21 cellular contexts compared by ENCODE assay signal in genomic region chr2:73133566-73134227, GRCh38. TPM values are rescaled to one million over a fixed set of nuclear protein-coding genes. Genes with fewer than 3 reads are reported as not detected.
DNase-seq lines count a peak whose midpoint lies in the region; ATAC-seq, FAIRE-seq and TF ChIP-seq lines count a peak whose summit lies in the region.
"Had no signal": no experiment of that assay in that cellular context is flagged by ENCODE, and none has a peak within 500 bp of the region (broad histone marks: within the 10 kb centered on the region; RNA-seq: fewer than 3 reads in every experiment).

No MANE protein-coding gene starts in this region.

- peaks cover 19% of the 10 kb centered on the region for H3K27me3 Mint-ChIP-seq in nephron (ENCODE audit: low read depth)

- H2BK12ac ChIP-seq in H1 (ENCODE audit: low read depth, low read length) = no peak overlapping the region

- H3K79me1 ChIP-seq in H1 (ENCODE audit: low read depth, low read length) = no peaks in the 10 kb centered on the region

- H3K36me3 ChIP-seq in H1 (ENCODE audit: control insufficient read depth in 2 of 4, insufficient read depth in 4 of 4, low read length in 3 of 4) (no peaks in the 10 kb centered on the region), upper lobe of left lung (no peaks in the 10 kb centered on the region)
- H3K36me3 ChIP-seq: HAP-1, SJSA1 had no signal

- POLR2A ChIA-PET in H1 (lab: Charles Lee; ENCODE audit: partially characterized antibody) = interaction anchor here (1.7 kb wide), 1 partner anchor 9 kb away, joined by 5 read pairs; no protein-coding TSS in a partner anchor

- no peak overlapping the region for H2AK5ac ChIP-seq in H1 (ENCODE audit: low read depth, low read length)

- H3K27me3 ChIP-seq in H1 (replicated peaks in 1 of 4; ENCODE audit: control insufficient read depth in 3 of 4, extremely low read depth in 1 of 4, insufficient read depth in 3 of 4, low read length in 3 of 4) (no peaks in the 10 kb centered on the region), upper lobe of left lung (no peaks in the 10 kb centered on the region)

- H3K4me1 Mint-ChIP-seq in nephron = peaks cover 5% of the 10 kb centered on the region
- H3K4me1 Mint-ChIP-seq: CD8-positive, alpha-beta memory T cell had no signal

- H3K27ac Mint-ChIP-seq in nephron = peak overlapping the region; percentile 53 to 59 (median 59)

- no peak overlapping the region for H2AFZ ChIP-seq in H1 (ENCODE audit: low read length)

- no peak overlapping the region for H3K56ac ChIP-seq in H1 (replicated peaks; ENCODE audit: insufficient read length, low read depth, low read length)

- no peak overlapping the region for H3K14ac ChIP-seq in H1 (ENCODE audit: insufficient read length)

- H4K8ac ChIP-seq in H1 (ENCODE audit: extremely low read depth, insufficient read depth, low read length) = no peak overlapping the region

- H3K4me2 ChIP-seq in H1 (ENCODE audit: insufficient read depth in 1 of 2, low read depth in 2 of 2, low read length in 2 of 2) = no peak overlapping the region

- H3K4me1 ChIP-seq in H1 (replicated peaks in 1 of 4; ENCODE audit: control insufficient read depth in 3 of 4, insufficient read depth in 4 of 4, low read length in 3 of 4) = peaks cover 0 to 2% (median under 1%) of the 10 kb centered on the region in 4 experiments; a peak in 3 of 7 replicates
- no peaks in the 10 kb centered on the region for H3K4me1 ChIP-seq in upper lobe of left lung
- H3K4me1 ChIP-seq: HAP-1, SJSA1 had no signal

- H3K9me3 ChIP-seq in H1 (ENCODE audit: insufficient read depth in 2 of 2, low read depth in 1 of 2, low read length in 1 of 2) (no peaks in the 10 kb centered on the region), upper lobe of left lung (no peaks in the 10 kb centered on the region)
- H3K9me3 ChIP-seq: HAP-1, SJSA1 had no signal

- H3K79me2 ChIP-seq in H1 (ENCODE audit: control insufficient read depth in 1 of 2, insufficient read depth in 2 of 2, low read length in 2 of 2) = no peaks in the 10 kb centered on the region

- no peak for TF ChIP-seq POLR2A in H1 (IDR thresholded peaks at IDR 0.05; ENCODE audit: control extremely low read depth in 1 of 2, low read depth in 2 of 2, low read length in 2 of 2)
- no peak for TF ChIP-seq POLR2A in upper lobe of left lung (IDR thresholded peaks at IDR 0.05)

- no peak for ATAC-seq in GM18498 (IDR thresholded peaks at IDR 0.05; ENCODE audit: unreplicated experiment)
- no peak for ATAC-seq in GM21447 (IDR thresholded peaks at IDR 0.05; ENCODE audit: unreplicated experiment)
- ATAC-seq in upper lobe of left lung (ENCODE audit: low FRiP score in 2 of 2) = no peak
- ATAC-seq: Right ventricle myocardium inferior had no signal

- no peak overlapping the region for H3K9ac ChIP-seq in H1 (replicated peaks in 1 of 4; ENCODE audit: extremely low read depth in 1 of 4, low read depth in 3 of 4, low read length in 3 of 4)

- CTCF ChIA-PET in H1 (lab: Charles Lee; ENCODE audit: partially characterized antibody) = interaction anchor here (1.0 to 2.1 kb wide), 6 partner anchors 13 to 240 kb away, joined by 3 to 7 read pairs (median 4); no protein-coding TSS in a partner anchor

- peaks cover 0 to 2% of the 10 kb centered on the region in 2 experiments for H4K20me1 ChIP-seq in H1 (replicated peaks in 1 of 2; ENCODE audit: control insufficient read depth in 1 of 2, insufficient read depth in 2 of 2, low read length in 2 of 2)

- TF ChIP-seq EP300 in H1 (IDR thresholded peaks at IDR 0.05; ENCODE audit: borderline replicate concordance in 1 of 2, low read depth in 2 of 2, low read length in 2 of 2) (no peak), upper lobe of left lung (IDR thresholded peaks at IDR 0.05) (no peak)

- H3K4me3 ChIP-seq in H1 (ENCODE audit: extremely low read depth in 1 of 4, insufficient read depth in 2 of 4, low read depth in 3 of 4, low read length in 4 of 4) (no peak overlapping the region), upper lobe of left lung (no peak overlapping the region)
- H3K4me3 ChIP-seq: HAP-1, SJSA1 had no signal

- no peak overlapping the region for H4K5ac ChIP-seq in H1 (ENCODE audit: insufficient read length, low read depth, low read length)

- H3K27ac ChIP-seq in H1 (ENCODE audit: low read depth, low read length) (no peak overlapping the region), upper lobe of left lung (no peak overlapping the region)
- H3K27ac ChIP-seq: SJSA1 had no signal

- H3K9me3 Mint-ChIP-seq in nephron = peaks cover 6% of the 10 kb centered on the region
- H3K9me3 Mint-ChIP-seq: CD8-positive, alpha-beta memory T cell had no signal

- no peaks in the 10 kb centered on the region for H3K36me3 Mint-ChIP-seq in nephron (ENCODE audit: low read depth)
- H3K36me3 Mint-ChIP-seq: CD8-positive, alpha-beta memory T cell had no signal

- H2BK120ac ChIP-seq in H1 (replicated peaks; ENCODE audit: low read depth, low read length) = no peak overlapping the region

- peak overlapping the region; percentile 59 for H3K4ac ChIP-seq in H1 (replicated peaks; ENCODE audit: insufficient read length, low read depth, low read length)

- WGBS in H1 (ENCODE audit: extremely low coverage in 1 of 2, insufficient coverage in 1 of 2, insufficient read length in 1 of 2, insufficient replicate concordance in 2 of 2, low coverage in 1 of 2, low lambda C conversion rate in 2 of 2, missing lambda C conversion rate in 1 of 2), 2 experiments = 77% methylated on average over 4 of the region's 4 CpGs; no CpG with 5 or more reads in 1 of the 2 experiments
- 58 to 66% methylated on average over 3 to 4 of the region's 4 CpGs for WGBS in upper lobe of left lung, 2 donors

- no peak overlapping the region for H4K91ac ChIP-seq in H1 (replicated peaks; ENCODE audit: insufficient read length, low read length)

- no peak overlapping the region for H2BK20ac ChIP-seq in H1 (ENCODE audit: low read length)

- no peak overlapping the region for H2BK15ac ChIP-seq in H1 (ENCODE audit: low read length)

- H3K4me3 Mint-ChIP-seq in nephron = no peak overlapping the region
- H3K4me3 Mint-ChIP-seq: CD8-positive, alpha-beta memory T cell had no signal

- TF ChIP-seq CTCF in H1 (IDR thresholded peaks at IDR 0.05; ENCODE audit: control extremely low read depth in 1 of 3, insufficient read depth in 1 of 3, low read depth in 1 of 3, low read length in 3 of 3) (no peak), nephron (IDR thresholded peaks at IDR 0.05; ENCODE audit: unreplicated experiment in 3 of 3) (no peak), upper lobe of left lung (IDR thresholded peaks at IDR 0.05) (no peak)

- no peak overlapping the region for H2BK5ac ChIP-seq in H1 (ENCODE audit: low read depth, low read length)

- FAIRE-seq in H1 (lab: Jason Lieb, UNC) = no peak

- no peak overlapping the region for H3K23ac ChIP-seq in H1 (ENCODE audit: insufficient read length)

- H3K18ac ChIP-seq in H1 (ENCODE audit: extremely low read depth, low read length) = peak overlapping the region; percentile 60; the same call in 1 of the 2 replicates

- DNase-seq in ELR (ENCODE audit: low read depth) (peak; percentile 35), M059J (ENCODE audit: low read depth) (peak; percentile 7), H1 (ENCODE audit: low read depth in 1 of 2, low spot score in 2 of 2) (peak in 1 of 2 experiments; percentile 38), DMS114 treated with DMSO at 0.1 percent for 48 hours (lab: John Stamatoyannopoulos, UW; ENCODE audit: unreplicated experiment) (no peak), upper lobe of left lung (no peak)
- DNase-seq: C1 segment of cervical spinal cord; Calu3; CD8-positive, alpha-beta memory T cell; GDM1; NCI-H1694; NCI-H2081; NCI-H2171; NCI-H345; NCI-H524 treated with DMSO at 0.1 percent for 48 hours; SW 1271 had no signal

- TF ChIP-seq RAD21 in H1 (IDR thresholded peaks at IDR 0.05 in 1 of 2, conservative IDR thresholded peaks at IDR 0.05 in 1 of 2; ENCODE audit: low read depth in 2 of 2, low read length in 2 of 2) = no peak

- H3K23me2 ChIP-seq in H1 (ENCODE audit: low read depth, low read length) = no peaks in the 10 kb centered on the region

TF ChIP-seq in H1, 55 proteins besides CTCF, POLR2A, EP300 and RAD21 (continues in another document):
- no peak for TF ChIP-seq SAP30 (IDR thresholded peaks at IDR 0.05; ENCODE audit: insufficient read depth, insufficient replicate concordance, low read length)
- no peak for TF ChIP-seq TAF7 (optimal IDR thresholded peaks at IDR 0.05; ENCODE audit: borderline replicate concordance, low read depth, low read length)
- TF ChIP-seq USF2 (IDR thresholded peaks at IDR 0.05; ENCODE audit: low read length) = no peak
- TF ChIP-seq CBX5 (IDR thresholded peaks at IDR 0.05; ENCODE audit: low read depth, low read length) = no peak
- TF ChIP-seq GTF2F1 (IDR thresholded peaks at IDR 0.05; ENCODE audit: borderline replicate concordance, low read depth, low read length) = no peak
- no peak for TF ChIP-seq ATF2 (IDR thresholded peaks at IDR 0.05; ENCODE audit: low read length)

RNA-seq across cellular contexts. Expression of gene RAB11FIP5, which starts 20.9 kb away (rescaled TPM):
- total RNA-seq in M059J (2014; rRNA removed; shearing (Covaris generic)) = 19.4 and 40.8 TPM in 2 replicates
- total RNA-seq in H1 (2021; fragmentation: NEBNext Ultra II Directional; extraction: Animal tissue kit (Norgen Biotek cat#: 25700)) = 13.5 and 17.0 TPM in 2 replicates
- polyA plus RNA-seq in H1 (2011; rRNA removed) = 6.3 and 9.0 TPM in 2 replicates
- polyA plus RNA-seq in H1 (2011; cell fraction: cytosol; rRNA removed) = 7.1 TPM
- 11.7 TPM for polyA plus RNA-seq in H1 (2011; cell fraction: nucleus; rRNA removed)
- polyA plus RNA-seq in H1 (2012, experiment 1 of 2) = 10.4 to 12.7 TPM (median 11.1 TPM) in 4 replicates
- polyA plus RNA-seq in H1 (2012, experiment 2 of 2) = 12.7 TPM
- polyA plus RNA-seq in H1 (2013, experiment 1 of 2) = 7.8 TPM
- polyA plus RNA-seq in H1 (2013, experiment 2 of 2) = 7.9 TPM
- 12.5 and 14.9 TPM in 2 replicates for polyA minus RNA-seq in H1 (2011; rRNA and poly(A)+ RNA removed)
- polyA minus RNA-seq in H1 (2011; cell fraction: cytosol; rRNA and poly(A)+ RNA removed) = 4.8 TPM
- polyA minus RNA-seq in H1 (2011; cell fraction: nucleus; rRNA and poly(A)+ RNA removed) = 8.9 TPM
- total RNA-seq in upper lobe of left lung = 10 to 100 TPM; 21.0 to 35.3 (median 29.9) TPM

Comparison
In these comparisons a context has a peak if more than half of its experiments do, and no peak if none do; other contexts are left out.
1. DNase-seq: peak in ELR (single experiment) and M059J (single experiment); none in DMS114 treated with DMSO at 0.1 percent for 48 hours (single experiment) and upper lobe of left lung (0 of 2).